ENCODE assay signal across 11 cellular contexts in the genomic region with DNA sequence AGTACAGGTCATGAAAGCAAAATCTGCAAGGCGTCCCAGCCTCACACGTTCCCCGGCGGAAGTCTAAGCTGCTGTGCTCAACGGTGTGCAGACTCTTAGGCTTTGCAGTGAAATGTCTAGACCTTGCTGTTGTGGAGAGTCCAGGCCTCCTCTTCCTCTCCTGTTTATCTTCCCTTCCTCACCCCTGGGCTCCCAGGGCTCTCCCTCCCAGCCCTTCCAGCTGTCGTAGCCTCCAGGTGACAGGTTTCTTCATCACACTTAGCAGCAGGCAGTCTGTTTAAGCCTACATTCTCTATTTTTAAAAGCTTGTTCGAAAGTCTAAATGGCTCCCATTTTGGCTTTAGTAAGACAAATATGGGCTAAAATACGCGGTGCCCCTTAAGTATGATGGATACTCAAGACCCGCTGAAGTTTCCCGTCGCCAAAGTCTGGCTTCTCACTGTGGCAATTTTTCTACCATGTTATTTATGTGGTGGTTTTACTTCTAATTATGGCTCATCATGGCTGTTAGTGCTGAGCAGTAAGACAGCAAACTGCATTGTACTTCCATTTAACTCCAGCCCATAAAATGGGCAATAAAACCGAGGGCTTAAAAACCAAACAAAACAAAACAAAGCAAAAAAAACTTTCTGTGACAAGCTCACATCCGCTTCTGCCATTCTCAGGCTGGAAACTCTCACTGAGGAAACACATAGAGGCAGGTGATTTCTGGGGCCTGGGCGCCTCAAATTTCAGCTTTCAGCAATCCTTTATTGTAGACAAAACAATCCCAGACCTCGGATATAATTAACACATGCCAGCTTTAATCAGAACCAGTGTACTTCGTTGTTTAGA.
DNase-seq lines count a peak whose midpoint lies in the region; ATAC-seq and TF ChIP-seq lines count a peak whose summit lies in the region.
"Had no signal": no experiment of that assay in that cellular context is flagged by ENCODE, and none has a peak within 500 bp of the region (broad histone marks: within the 10 kb centered on the region; RNA-seq: fewer than 3 reads in every experiment).

No MANE protein-coding gene starts in this region.

- DNase-seq in cardiac muscle cell (ENCODE audit: low read depth in 1 of 2, low spot score in 1 of 2) (peak in 1 of 2 donors; percentile 47), heart right ventricle (no peak), NCI-H2196 treated with DMSO at 0.1 percent for 48 hours (lab: John Stamatoyannopoulos, UW; ENCODE audit: unreplicated experiment) (peak; percentile 88), dermis microvascular lymphatic vessel endothelial cell (ENCODE audit: low read depth in 2 of 2) (peak; percentile 1 to 13), glomerular visceral epithelial cell (ENCODE audit: extremely low spot score) (no peak)
- no peak for DNase-seq in activated CD4-positive, CD25-positive, alpha-beta regulatory T cell (lab: John Stamatoyannopoulos, UW)
- DNase-seq: left lung, SIG-M5, spleen had no signal

- H3K36me3 ChIP-seq in cardiac muscle cell (no peaks in the 10 kb centered on the region), heart right ventricle (no peaks in the 10 kb centered on the region)
- H3K36me3 ChIP-seq: left lung, spleen had no signal

- H3K27ac ChIP-seq in cardiac muscle cell: peak overlapping the region; percentile 31
- no peak overlapping the region for H3K27ac ChIP-seq in heart right ventricle
- H3K27ac ChIP-seq: left lung, spleen had no signal

- H3K4me1 ChIP-seq in cardiac muscle cell (ENCODE audit: low read depth) (peaks cover 15% of the 10 kb centered on the region), heart right ventricle (no peaks in the 10 kb centered on the region)
- H3K4me1 ChIP-seq: left lung, spleen had no signal

- H3K4me3 ChIP-seq in cardiac muscle cell (no peak overlapping the region), heart right ventricle (no peak overlapping the region)
- H3K4me3 ChIP-seq: left lung, spleen had no signal

- H3K27me3 ChIP-seq in cardiac muscle cell (no peaks in the 10 kb centered on the region), heart right ventricle (peaks cover 0 to 63% (median 52%) of the 10 kb centered on the region in 7 donors)

- 70 to 71% methylated on average over 17 of the region's 17 CpGs for WGBS in heart right ventricle, 2 donors

- ATAC-seq in heart right ventricle: no peak
- no peak for ATAC-seq in GM18868 (IDR thresholded peaks at IDR 0.05; ENCODE audit: unreplicated experiment)
- ATAC-seq in GM18858 (IDR thresholded peaks at IDR 0.05; ENCODE audit: unreplicated experiment): no peak
- ATAC-seq: left lung had no signal

- TF ChIP-seq CTCF in cardiac muscle cell (IDR thresholded peaks at IDR 0.05; ENCODE audit: low read depth, low read length): no peak
- no peak for TF ChIP-seq CTCF in heart right ventricle (IDR thresholded peaks at IDR 0.05)

- intact Hi-C loops in heart right ventricle (cut with DNase I): no loop called here

- H3K9me3 ChIP-seq in cardiac muscle cell (ENCODE audit: low read depth) (no peaks in the 10 kb centered on the region), heart right ventricle (no peaks in the 10 kb centered on the region)
- H3K9me3 ChIP-seq: left lung, spleen had no signal

Comparison
In these comparisons a context has a peak if more than half of its experiments do, and no peak if none do; other contexts are left out.
1. DNase-seq: peak in NCI-H2196 treated with DMSO at 0.1 percent for 48 hours (single experiment) and dermis microvascular lymphatic vessel endothelial cell (2 of 2); none in heart right ventricle (0 of 2), activated CD4-positive, CD25-positive, alpha-beta regulatory T cell (0 of 4) and glomerular visceral epithelial cell (single experiment).